Comparison of ENCODE assay signal across 9 cellular contexts in the genomic region with DNA sequence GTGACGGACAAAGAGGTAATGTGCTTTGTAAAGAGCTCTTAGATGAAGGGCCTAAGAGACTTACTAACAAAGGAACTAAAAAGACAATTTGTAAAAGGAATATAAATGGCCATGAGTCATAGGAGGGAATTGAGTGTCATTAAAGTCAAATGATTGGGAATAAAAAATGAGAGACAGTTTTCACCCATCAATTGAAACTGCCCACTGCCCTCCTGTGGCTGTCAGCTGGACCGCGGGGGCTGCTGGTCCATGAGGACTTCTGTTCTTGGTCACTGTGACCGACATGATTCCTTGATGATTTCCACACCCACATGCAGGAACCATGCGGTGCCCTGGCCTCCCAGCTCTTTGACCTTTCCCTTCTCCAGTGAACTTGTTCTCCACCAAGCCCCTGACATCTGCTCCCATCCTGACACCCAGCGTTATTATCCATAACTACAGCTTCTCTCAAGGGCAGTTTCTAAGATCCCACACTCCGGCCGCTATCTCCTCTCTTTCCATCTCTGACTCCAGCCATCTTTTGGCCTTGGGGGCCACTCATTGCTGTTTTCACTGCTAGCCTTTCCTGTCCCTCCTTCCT. TPM values are rescaled to one million over a fixed set of nuclear protein-coding genes. Genes with fewer than 3 reads are reported as not detected.
DNase-seq lines count a peak whose midpoint lies in the region; TF ChIP-seq lines count a peak whose summit lies in the region.
"Had no signal": no experiment of that assay in that cellular context is flagged by ENCODE, and none has a peak within 500 bp of the region (broad histone marks: within the 10 kb centered on the region; RNA-seq: fewer than 3 reads in every experiment).

No MANE protein-coding gene starts in this region.

- no peak overlapping the region for H3K4me3 Mint-ChIP-seq in neural crest cell
- H3K4me3 Mint-ChIP-seq: central memory CD8-positive, alpha-beta T cell had no signal

- H3K9me3 Mint-ChIP-seq in neural crest cell, result no peaks in the 10 kb centered on the region
- H3K9me3 Mint-ChIP-seq: central memory CD8-positive, alpha-beta T cell had no signal

- H3K27me3 ChIP-seq in Loucy (ENCODE audit: insufficient read depth, low read length, poor library complexity, severe bottlenecking) (no peaks in the 10 kb centered on the region), brain microvascular endothelial cell (replicated peaks) (no peaks in the 10 kb centered on the region)

- in situ Hi-C loops in brain microvascular endothelial cell (cut with HindIII; ENCODE audit: low pct_ligation_motif_present, low sequenced_read_pairs), result no loop called here
- in situ Hi-C loops in G401 (cut with HindIII; ENCODE audit: low sequenced_read_pairs), result no loop called here

- no peaks in the 10 kb centered on the region for H3K9me3 ChIP-seq in Loucy (ENCODE audit: insufficient read depth, low read depth, low read length)

- no peak overlapping the region for H3K4me2 ChIP-seq in Loucy (ENCODE audit: low read depth, low read length, poor library complexity, severe bottlenecking)

- TF ChIP-seq CTCF in Loucy (conservative IDR thresholded peaks at IDR 0.05; ENCODE audit: low read length) (peak; percentile 51), brain microvascular endothelial cell (IDR thresholded peaks at IDR 0.05; ENCODE audit: low read depth, low read length, missing control alignments) (peak; percentile 66), neural crest cell (conservative IDR thresholded peaks at IDR 0.05) (peak; percentile 38)

- H3K27me3 Mint-ChIP-seq in neural crest cell (ENCODE audit: low read depth), result no peaks in the 10 kb centered on the region
- H3K27me3 Mint-ChIP-seq: central memory CD8-positive, alpha-beta T cell had no signal

- peaks cover 4% of the 10 kb centered on the region for H3K36me3 Mint-ChIP-seq in neural crest cell (ENCODE audit: low read depth)

- no peaks in the 10 kb centered on the region for H3K9me2 ChIP-seq in Loucy (replicated peaks; ENCODE audit: low read depth, low read length)

- H3K36me3 ChIP-seq in Loucy (ENCODE audit: insufficient read depth, low read length) (peaks cover 5% of the 10 kb centered on the region; the same call in 1 of the 2 replicates), brain microvascular endothelial cell (replicated peaks) (no peaks in the 10 kb centered on the region)

- no peak overlapping the region for H2AFZ ChIP-seq in Loucy (ENCODE audit: low read length)

- H3K27ac Mint-ChIP-seq in neural crest cell (ENCODE audit: unreplicated experiment), result no peak overlapping the region

- no peaks in the 10 kb centered on the region for H3F3A ChIP-seq in Loucy (ENCODE audit: low read depth)

- no peaks in the 10 kb centered on the region for H3K4me1 Mint-ChIP-seq in neural crest cell
- H3K4me1 Mint-ChIP-seq: central memory CD8-positive, alpha-beta T cell had no signal

- H3K79me2 ChIP-seq in Loucy (ENCODE audit: insufficient read depth, low read length), result no peaks in the 10 kb centered on the region

- H3K4me3 ChIP-seq in Loucy (ENCODE audit: low read length, poor library complexity, severe bottlenecking), result no peak overlapping the region
- H3K4me3 ChIP-seq in brain microvascular endothelial cell (ENCODE audit: low read depth, low read length), result no peak overlapping the region

- H3K4me1 ChIP-seq in Loucy (ENCODE audit: insufficient read depth, low read length, poor library complexity, severe bottlenecking), result no peaks in the 10 kb centered on the region

- DNase-seq in ELF-1 (ENCODE audit: low read depth, low spot score), result peak; percentile 14
- DNase-seq in brain microvascular endothelial cell, result no peak
- peak; percentile 9 for DNase-seq in neural crest cell (ENCODE audit: low read depth, low spot score)
- no peak for DNase-seq in AG08395 (ENCODE audit: low spot score)
- DNase-seq in DMS 273 treated with DMSO at 0.1 percent for 48 hours (lab: John Stamatoyannopoulos, UW), result no peak
- no peak for DNase-seq in G401 (ENCODE audit: low spot score)
- DNase-seq: RPMI8226 had no signal

- no peak overlapping the region for H3K27ac ChIP-seq in brain microvascular endothelial cell

- no peaks in the 10 kb centered on the region for H4K20me1 ChIP-seq in Loucy (ENCODE audit: insufficient read depth, low read length, poor library complexity, severe bottlenecking)

- H3K9ac ChIP-seq in Loucy (ENCODE audit: low read depth, low read length, poor library complexity, severe bottlenecking), result no peak overlapping the region

RNA-seq across cellular contexts. Expression of a gene that starts 48.4 kb away (rescaled TPM):
- 34.6 and 40.4 TPM in 2 replicates for total RNA-seq in neural crest cell
- 52.6 and 61.8 TPM in 2 replicates for total RNA-seq in G401 (2014; rRNA removed; shearing (Covaris generic))

Comparison
In these comparisons a context has a peak if more than half of its experiments do, and no peak if none do; other contexts are left out.
1. DNase-seq: peak in ELF-1 (single experiment) and neural crest cell (single experiment); none in brain microvascular endothelial cell (single experiment), AG08395 (single experiment), DMS 273 treated with DMSO at 0.1 percent for 48 hours (single experiment) and G401 (single experiment).
2. Peak in every context shown above with its lines, with median percentiles within 50 percentile points of each other: CTCF ChIP-seq.